In the genomic region with DNA sequence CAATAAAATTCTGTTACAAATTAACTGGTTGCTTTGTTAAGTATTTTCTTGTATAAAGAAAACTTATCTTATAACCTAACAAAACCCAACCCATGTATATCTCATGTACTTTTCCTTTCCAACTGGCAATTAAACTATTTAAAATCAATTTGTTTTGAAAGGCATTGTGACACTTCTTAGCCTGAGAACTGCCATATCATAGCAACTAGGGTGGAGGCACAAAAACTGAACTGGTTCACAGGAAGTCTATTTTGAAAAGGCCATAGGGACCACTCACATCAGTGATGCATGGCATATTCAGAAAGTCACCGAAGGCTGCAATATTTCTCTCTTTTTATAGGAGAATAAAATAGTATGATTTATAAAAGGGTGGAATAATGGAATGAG, we compare ENCODE assay signal across 32 cellular contexts. TPM values are rescaled to one million over a fixed set of nuclear protein-coding genes. Genes with fewer than 3 reads are reported as not detected.
"Had no signal": no experiment of that assay in that cellular context is flagged by ENCODE, and none has a peak within 500 bp of the region (broad histone marks: within the 10 kb centered on the region; RNA-seq: fewer than 3 reads in every experiment).

No MANE protein-coding gene starts in this region.

- H3K9me3 Mint-ChIP-seq: activated naive CD4-positive, alpha-beta T cell treated with anti-CD3 and anti-CD28 coated beads, Interleukin-2, amount 10 ng/mL, durations not matched to agents 7 days and 5 days; naive B cell had no signal

- DNase-seq: activated CD4-positive, alpha-beta T cell treated with anti-CD3 and anti-CD28 coated beads for 48 hours; activated CD4-positive, alpha-beta T cell treated with anti-CD3 and anti-CD28 coated beads, Interleukin-2, amount 50 U/mL, for 48 hours; activated CD8-positive, alpha-beta memory T cell treated with anti-CD3 and anti-CD28 coated beads, Interleukin-2, amount 50 U/mL, for 4 hours; activated gamma-delta T cell; activated naive CD4-positive, alpha-beta T cell treated with anti-CD3 and anti-CD28 coated beads, Interleukin-2, amount 10 ng/mL, durations not matched to agents 7 days and 5 days; activated naive CD8-positive, alpha-beta T cell treated with anti-CD3 and anti-CD28 coated beads, Interleukin-2, amount 10 ng/mL, durations not matched to agents 7 days and 5 days; activated T-cell treated with anti-CD3 and anti-CD28 coated beads, Interleukin-2, amount 50 U/mL, for 1 hour; dorsolateral prefrontal cortex; effector memory CD4-positive, alpha-beta T cell; foreskin melanocyte; heart right ventricle; kidney glomerular epithelial cell; left lung; lower lobe of right lung; naive B cell; psoas muscle; stimulated activated CD4-positive, alpha-beta T cell treated with anti-CD3 and anti-CD28 coated beads, Interleukin-15, amount 100 ng/mL, for 24 hours; stimulated activated CD4-positive, alpha-beta T cell treated with anti-CD3 and anti-CD28 coated beads, Interleukin-2, amount 100 ng/mL, for 24 hours; stimulated activated naive B cell treated with anti-CD40 and anti-IgM and Interleukin-4, amounts not matched to agents 10 μg/mL and 1 μg/mL and 100 μg/mL, for 72 hours; stomach; T-helper 17 cell; T1000; thyroid gland; upper lobe of left lung; WERI-Rb-1 had no signal

- H3K27me3 ChIP-seq: ascending aorta, dorsolateral prefrontal cortex, heart right ventricle, left lung, stomach, thyroid gland, upper lobe of left lung, vagina had no signal

- H2AFZ ChIP-seq: parathyroid adenoma had no signal

- H3K4me1 Mint-ChIP-seq: activated naive CD4-positive, alpha-beta T cell treated with anti-CD3 and anti-CD28 coated beads, Interleukin-2, amount 10 ng/mL, durations not matched to agents 7 days and 5 days; T-helper 17 cell had no signal

- H3K9me3 ChIP-seq: ascending aorta, heart right ventricle, lower lobe of right lung, psoas muscle, stomach, thyroid gland, upper lobe of left lung, vagina had no signal

- H3K27ac ChIP-seq: ascending aorta, coronary artery, dorsolateral prefrontal cortex, heart right ventricle, left lung, lower lobe of right lung, parathyroid adenoma, psoas muscle, stomach, thyroid gland, upper lobe of left lung, vagina, WERI-Rb-1 had no signal

- ATAC-seq: activated CD4-positive, CD25-positive, alpha-beta regulatory T cell treated with anti-CD3 and anti-CD28 coated beads, Interleukin-2, amount 50 U/mL, for 24 hours; heart right ventricle; left lung; lower lobe of right lung; psoas muscle; stimulated activated naive B cell treated with anti-CD40 and anti-IgM and Interleukin-4, amounts not matched to agents 10 μg/mL and 1 μg/mL and 100 μg/mL, for 72 hours; T-helper 17 cell had no signal

- H3K4me3 Mint-ChIP-seq: activated naive CD4-positive, alpha-beta T cell treated with anti-CD3 and anti-CD28 coated beads, Interleukin-2, amount 10 ng/mL, durations not matched to agents 7 days and 5 days; activated naive CD8-positive, alpha-beta T cell treated with anti-CD3 and anti-CD28 coated beads, Interleukin-2, amount 10 ng/mL, durations not matched to agents 7 days and 5 days; brain; naive B cell; stimulated activated naive B cell treated with anti-CD40 and anti-IgM and Interleukin-4, amounts not matched to agents 10 μg/mL and 1 μg/mL and 100 μg/mL, for 72 hours; T-helper 17 cell had no signal

- H3K79me2 ChIP-seq: parathyroid adenoma had no signal

- H3K36me3 ChIP-seq: ascending aorta, heart right ventricle, left lung, lower lobe of right lung, stomach, thyroid gland, upper lobe of left lung, vagina, WERI-Rb-1 had no signal

- H3K9ac ChIP-seq: parathyroid adenoma had no signal

- H3K27me3 Mint-ChIP-seq: activated naive CD4-positive, alpha-beta T cell treated with anti-CD3 and anti-CD28 coated beads, Interleukin-2, amount 10 ng/mL, durations not matched to agents 7 days and 5 days; activated naive CD8-positive, alpha-beta T cell treated with anti-CD3 and anti-CD28 coated beads, Interleukin-2, amount 10 ng/mL, durations not matched to agents 7 days and 5 days; naive B cell; stimulated activated naive B cell treated with anti-CD40 and anti-IgM and Interleukin-4, amounts not matched to agents 10 μg/mL and 1 μg/mL and 100 μg/mL, for 72 hours; T-helper 17 cell had no signal

- H3K36me3 Mint-ChIP-seq: activated naive CD4-positive, alpha-beta T cell treated with anti-CD3 and anti-CD28 coated beads, Interleukin-2, amount 10 ng/mL, durations not matched to agents 7 days and 5 days; brain; naive B cell; stimulated activated naive B cell treated with anti-CD40 and anti-IgM and Interleukin-4, amounts not matched to agents 10 μg/mL and 1 μg/mL and 100 μg/mL, for 72 hours had no signal

- H3K4me3 ChIP-seq: ascending aorta, coronary artery, dorsolateral prefrontal cortex, heart right ventricle, left lung, lower lobe of right lung, psoas muscle, stomach, thyroid gland, upper lobe of left lung, vagina had no signal

- H3K4me1 ChIP-seq: ascending aorta, heart right ventricle, left lung, lower lobe of right lung, parathyroid adenoma, psoas muscle, stomach, thyroid gland, upper lobe of left lung had no signal

- H3K27ac Mint-ChIP-seq: activated naive CD4-positive, alpha-beta T cell treated with anti-CD3 and anti-CD28 coated beads, Interleukin-2, amount 10 ng/mL, durations not matched to agents 7 days and 5 days; activated naive CD8-positive, alpha-beta T cell treated with anti-CD3 and anti-CD28 coated beads, Interleukin-2, amount 10 ng/mL, durations not matched to agents 7 days and 5 days; brain; naive B cell; stimulated activated naive B cell treated with anti-CD40 and anti-IgM and Interleukin-4, amounts not matched to agents 10 μg/mL and 1 μg/mL and 100 μg/mL, for 72 hours; T-helper 17 cell had no signal

RNA-seq across cellular contexts. Expression of a gene that starts 40.5 kb away (rescaled TPM):
- total RNA-seq: activated CD8-positive, alpha-beta memory T cell treated with anti-CD3 and anti-CD28 coated beads for 36 hours had no signal
